Comparison of ENCODE assay signal across 19 cellular contexts in the genomic region with DNA sequence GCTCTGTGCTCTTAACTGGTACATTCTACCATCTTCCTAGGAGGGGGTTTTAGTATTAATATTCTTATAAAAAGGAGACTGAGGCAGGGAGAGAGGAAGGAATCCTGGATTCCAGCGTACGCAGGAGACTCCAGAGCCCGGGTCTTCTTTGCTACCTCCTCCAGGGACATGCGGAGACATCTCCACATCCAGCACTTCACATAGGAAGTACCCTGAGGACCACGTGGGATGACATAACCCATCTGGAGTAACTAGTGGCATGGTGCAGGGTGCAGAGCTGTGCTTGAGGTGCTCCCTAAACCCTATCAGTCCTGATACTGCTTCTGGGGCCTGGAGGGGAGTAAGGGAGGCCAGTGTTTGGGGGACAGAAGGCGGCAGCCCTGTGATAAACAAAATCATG.
"Had no signal": no experiment of that assay in that cellular context is flagged by ENCODE, and none has a peak within 500 bp of the region (broad histone marks: within the 10 kb centered on the region; RNA-seq: fewer than 3 reads in every experiment).

No MANE protein-coding gene starts in this region.

- H3K9me3 ChIP-seq: body of pancreas, esophagus squamous epithelium, pancreas, transverse colon had no signal

- DNase-seq: activated CD4-positive, alpha-beta T cell treated with anti-CD3 and anti-CD28 coated beads for 36 hours; activated CD8-positive, alpha-beta T cell treated with anti-CD3 and anti-CD28 coated beads for 36 hours; activated effector memory CD4-positive, alpha-beta T cell treated with Interleukin-2 at 50 U/mL for 16 hours; activated T-cell treated with anti-CD3 and anti-CD28 coated beads, Interleukin-2, amount 50 U/mL, for 4 hours; central memory CD4-positive, alpha-beta T cell; cortex of kidney; effector CD4-positive, alpha-beta T cell; esophagus squamous epithelium; naive B cell; pancreas; stimulated activated CD4-positive, alpha-beta T cell treated with anti-CD3 and anti-CD28 coated beads, Interleukin-4, amount 100 ng/mL, for 1 hour; stimulated activated naive CD4-positive, alpha-beta T cell; T-helper 17 cell; transverse colon; WERI-Rb-1 had no signal

- H3K4me3 Mint-ChIP-seq: activated CD4-positive, alpha-beta T cell treated with anti-CD3 and anti-CD28 coated beads for 36 hours; activated CD8-positive, alpha-beta T cell treated with anti-CD3 and anti-CD28 coated beads for 36 hours; activated naive CD4-positive, alpha-beta T cell treated with anti-CD3 and anti-CD28 coated beads, Interleukin-2, amount 50 U/mL, for 24 hours; activated T-cell treated with anti-CD3 and anti-CD28 coated beads, Interleukin-2, amount 50 U/mL, for 4 hours; naive B cell; neural progenitor cell; T-helper 17 cell had no signal

- H3K4me1 ChIP-seq: body of pancreas, esophagus squamous epithelium, pancreas, transverse colon had no signal

- FAIRE-seq: pancreas had no signal

- H3K9ac ChIP-seq: neural progenitor cell had no signal

- H3K27ac Mint-ChIP-seq: activated CD4-positive, alpha-beta T cell treated with anti-CD3 and anti-CD28 coated beads for 36 hours; activated CD8-positive, alpha-beta T cell treated with anti-CD3 and anti-CD28 coated beads for 36 hours; activated naive CD4-positive, alpha-beta T cell treated with anti-CD3 and anti-CD28 coated beads, Interleukin-2, amount 50 U/mL, for 24 hours; neural progenitor cell; T-helper 17 cell had no signal

- H3K27ac ChIP-seq: body of pancreas, esophagus squamous epithelium, neural progenitor cell, pancreas, transverse colon, WERI-Rb-1 had no signal

- H3K27me3 ChIP-seq: body of pancreas, esophagus squamous epithelium, neural progenitor cell, pancreas, transverse colon had no signal

- H3K4me2 ChIP-seq: neural progenitor cell had no signal

- H3K36me3 ChIP-seq: neural progenitor cell, pancreas, WERI-Rb-1 had no signal

- H3K9me3 Mint-ChIP-seq: activated T-cell treated with anti-CD3 and anti-CD28 coated beads, Interleukin-2, amount 50 U/mL, for 4 hours had no signal

- H3K4me3 ChIP-seq: body of pancreas, esophagus squamous epithelium, neural progenitor cell, pancreas, transverse colon had no signal

- ATAC-seq: activated CD4-positive, alpha-beta T cell treated with anti-CD3 and anti-CD28 coated beads for 36 hours; activated CD8-positive, alpha-beta T cell treated with anti-CD3 and anti-CD28 coated beads for 36 hours; activated T-cell treated with anti-CD3 and anti-CD28 coated beads, Interleukin-2, amount 50 U/mL, for 4 hours; body of pancreas; left lobe of liver; pancreas; T-helper 17 cell had no signal

- H3K4me1 Mint-ChIP-seq: naive B cell, T-helper 17 cell had no signal
